ENCODE assay signal across 18 cellular contexts in genomic region chr11:73100578-73100977, GRCh38.
"Had no signal": no experiment of that assay in that cellular context is flagged by ENCODE, and none has a peak within 500 bp of the region (broad histone marks: within the 10 kb centered on the region; RNA-seq: fewer than 3 reads in every experiment).

No MANE protein-coding gene starts in this region.

- H3K36me3 ChIP-seq: sigmoid colon, suprapubic skin, thyroid gland had no signal

- H3K4me3 ChIP-seq: coronary artery, hepatocyte, sigmoid colon, skin epidermis, suprapubic skin, thyroid gland had no signal

- H2AFZ ChIP-seq: hepatocyte had no signal

- H3K9me3 ChIP-seq: sigmoid colon, suprapubic skin, thyroid gland had no signal

- H3K4me1 Mint-ChIP-seq: endodermal cell had no signal

- H3K4me2 ChIP-seq: hepatocyte had no signal

- H3K27me3 ChIP-seq: foreskin keratinocyte, hepatocyte, sigmoid colon, suprapubic skin, thyroid gland had no signal

- H3K27ac ChIP-seq: coronary artery, foreskin keratinocyte, hepatocyte, sigmoid colon, skin epidermis, suprapubic skin, thyroid gland had no signal

- H3K4me3 Mint-ChIP-seq: endodermal cell, type B pancreatic cell had no signal

- H3K9me3 Mint-ChIP-seq: endodermal cell had no signal

- H3K27me3 Mint-ChIP-seq: naive thymus-derived CD8-positive, alpha-beta T cell; type B pancreatic cell had no signal

- ATAC-seq: foreskin keratinocyte; naive thymus-derived CD8-positive, alpha-beta T cell; stimulated activated naive CD8-positive, alpha-beta T cell treated with anti-CD3 and anti-CD28 coated beads, Interleukin-15, Interleukin-2, amounts not matched to agents 100 U/mL and 50 U/mL, for 24 hours had no signal

- H3K27ac Mint-ChIP-seq: endodermal cell, type B pancreatic cell had no signal

- H3K4me1 ChIP-seq: foreskin keratinocyte had no signal

- DNase-seq: effector CD4-positive, alpha-beta T cell; erythroblast; foreskin keratinocyte; head of caudate nucleus; kidney glomerular epithelial cell; naive thymus-derived CD8-positive, alpha-beta T cell; posterior cingulate gyrus; sigmoid colon; stimulated activated CD4-positive, alpha-beta T cell treated with anti-CD3 and anti-CD28 coated beads, Interleukin-2, amount 100 ng/mL, for 24 hours; stimulated activated CD4-positive, alpha-beta T cell treated with anti-CD3 and anti-CD28 coated beads, Interleukin-4, amount 100 ng/mL, for 4 hours; stimulated activated naive CD8-positive, alpha-beta T cell treated with anti-CD3 and anti-CD28 coated beads, Interleukin-15, Interleukin-2, amounts not matched to agents 100 U/mL and 50 U/mL, for 24 hours; thyroid gland had no signal
